8 cellular contexts compared by ENCODE assay signal in genomic region chr17:8189711-8190477, GRCh38. TPM values are rescaled to one million over a fixed set of nuclear protein-coding genes. Genes with fewer than 3 reads are reported as not detected.
DNase-seq lines count a peak whose midpoint lies in the region; ATAC-seq and TF ChIP-seq lines count a peak whose summit lies in the region.

Gene BORCS6, minus strand, starts transcription at chr17:8190180. Its CDS starts 40 bp downstream, at chr17:8190140.

- peak within 1 kb of the TSS; percentile 82 for H3K27ac Mint-ChIP-seq in activated naive CD4-positive, alpha-beta T cell treated with anti-CD3 and anti-CD28 coated beads for 36 hours

- POLR2A ChIA-PET in HEK293 (lab: Yijun Ruan, JAX): interaction anchor here (0.6 to 13.9 kb wide), 19 partner anchors 9 to 502 kb away, joined by 3 to 394 read pairs (median 4); partner anchors contain the start of genes AURKB, CTC1, SLC25A35 and TP53

- TF ChIP-seq EP300 in gastroesophageal sphincter (IDR thresholded peaks at IDR 0.05): no peak

- H3K36me3 ChIP-seq in HEK293 (ENCODE audit: control insufficient read depth in 2 of 2, insufficient read depth in 1 of 2, low read length in 2 of 2): no peaks in the 10 kb centered on the region
- H3K36me3 ChIP-seq in gastroesophageal sphincter: no peaks in the 10 kb centered on the region

- H3K27me3 ChIP-seq in gastroesophageal sphincter: no peaks in the 10 kb centered on the region

- H3K4me3 Mint-ChIP-seq in activated naive CD4-positive, alpha-beta T cell treated with anti-CD3 and anti-CD28 coated beads for 36 hours: no peak within 1 kb of the TSS

- peaks cover 7% of the 10 kb centered on the region for H3K4me1 Mint-ChIP-seq in activated naive CD4-positive, alpha-beta T cell treated with anti-CD3 and anti-CD28 coated beads for 36 hours (ENCODE audit: low read depth)

- H3K4me1 ChIP-seq in HEK293 (ENCODE audit: control insufficient read depth, insufficient read depth, low read length) (peaks cover 13% of the 10 kb centered on the region), gastroesophageal sphincter (peaks cover 6 to 65% (median 18%) of the 10 kb centered on the region in 3 donors)

- peak; percentile 67 to 71 for TF ChIP-seq POLR2A in gastroesophageal sphincter (IDR thresholded peaks at IDR 0.05)

- in situ Hi-C loops in SK-MEL-5 (cut with HindIII; ENCODE audit: low pct_unique_long_range_greater_than_20kb, low sequenced_read_pairs): no loop called here

- intact Hi-C loops in activated naive CD4-positive, alpha-beta T cell treated with anti-CD3 and anti-CD28 coated beads for 36 hours (cut with micrococcal nuclease): loop anchor here (1.0 to 5.0 kb wide), 2 partner anchors 10 to 303 kb away; partner anchors contain the start of gene CHD3

- H3K4me3 ChIP-seq in HEK293 (ENCODE audit: low read depth, low read length): peak within 1 kb of the TSS; percentile 75
- H3K4me3 ChIP-seq in gastroesophageal sphincter: peak within 1 kb of the TSS; percentile 77 to 78

- H3K9me3 ChIP-seq in HEK293 (ENCODE audit: control insufficient read depth, insufficient read depth, low read depth, low read length) (no peaks in the 10 kb centered on the region), gastroesophageal sphincter (no peaks in the 10 kb centered on the region)

- peak; percentile 88 for TF ChIP-seq CTCF in HEK293 (tag by site-specific recombination; IDR thresholded peaks at IDR 0.05)
- peak in 2 of 4 experiments; percentile 10 to 33 for TF ChIP-seq CTCF in gastroesophageal sphincter (IDR thresholded peaks at IDR 0.05)

- DNase-seq in GF-D8 (lab: John Stamatoyannopoulos, UW): peak; percentile 89
- peak; percentile 99 for DNase-seq in MV-4-11 (lab: John Stamatoyannopoulos, UW)
- DNase-seq in SK-MEL-5 (ENCODE audit: low read depth, low spot score): peak; percentile 99
- DNase-seq in activated naive CD4-positive, alpha-beta T cell treated with anti-CD3 and anti-CD28 coated beads for 36 hours: peak; percentile 98
- DNase-seq in nucleus accumbens (lab: John Stamatoyannopoulos, UW): peak; percentile 75 to 100 (median 98)

- H3K27ac ChIP-seq in HEK293 (ENCODE audit: extremely low read depth, low read depth, low read length) (peak within 1 kb of the TSS; percentile 75; the same call in 1 of the 2 replicates), gastroesophageal sphincter (peak within 1 kb of the TSS; percentile 86 to 98 (median 96)), temporal lobe (ENCODE audit: low read depth, low read length) (peak within 1 kb of the TSS; percentile 85)

- CTCF ChIA-PET in HEK293 (lab: Yijun Ruan, JAX): interaction anchor here (0.5 to 1.1 kb wide), 8 partner anchors 14 to 1178 kb away, joined by 3 to 5 read pairs (median 4); partner anchors contain the start of gene TMEM107
- CTCF ChIA-PET in activated naive CD4-positive, alpha-beta T cell treated with anti-CD3 and anti-CD28 coated beads for 36 hours (lab: Charles Lee): interaction anchor here (0.6 to 2.5 kb wide), 7 partner anchors 9 to 185 kb away, joined by 3 to 6 read pairs (median 4); partner anchors contain the start of gene RANGRF

- peak; percentile 83 for ATAC-seq in gastroesophageal sphincter

- no peaks in the 10 kb centered on the region for H3K27me3 Mint-ChIP-seq in activated naive CD4-positive, alpha-beta T cell treated with anti-CD3 and anti-CD28 coated beads for 36 hours (ENCODE audit: low read depth)

- H3K9me3 Mint-ChIP-seq in activated naive CD4-positive, alpha-beta T cell treated with anti-CD3 and anti-CD28 coated beads for 36 hours: no peaks in the 10 kb centered on the region

- H3K36me3 Mint-ChIP-seq in activated naive CD4-positive, alpha-beta T cell treated with anti-CD3 and anti-CD28 coated beads for 36 hours (ENCODE audit: low read depth): no peaks in the 10 kb centered on the region

- 0% methylated on average over 11 of the region's 70 CpGs; no CpG with 5 or more reads in 1 of the 2 donors for WGBS in gastroesophageal sphincter (ENCODE audit: low coverage in 1 of 2), 2 donors

TF ChIP-seq in HEK293, 187 proteins besides CTCF, POLR2A, EP300 and RAD21 (continues in another document):
- TF ChIP-seq ZFP41 (tag by site-specific recombination; IDR thresholded peaks at IDR 0.05; ENCODE audit: borderline replicate concordance): no peak
- no peak for TF ChIP-seq ZNF473 (tag by site-specific recombination; IDR thresholded peaks at IDR 0.05)
- no peak for TF ChIP-seq OVOL3 (tag by site-specific recombination; IDR thresholded peaks at IDR 0.05)
- TF ChIP-seq ZNF521 (tag by site-specific recombination; IDR thresholded peaks at IDR 0.05): no peak
- peak; percentile 66 for TF ChIP-seq ZSCAN30 (tag by site-specific recombination; IDR thresholded peaks at IDR 0.05)
- peak; percentile 97 for TF ChIP-seq PATZ1 (tag by site-specific recombination; IDR thresholded peaks at IDR 0.05)
- TF ChIP-seq ZNF2 (tag by site-specific recombination; IDR thresholded peaks at IDR 0.05): peak; percentile 56; the same call in 1 of the 2 replicates
- TF ChIP-seq ZNF266 (tag by site-specific recombination; IDR thresholded peaks at IDR 0.05; ENCODE audit: low read depth): no peak
- TF ChIP-seq ZNF350 (tag by site-specific recombination; IDR thresholded peaks at IDR 0.05): no peak
- TF ChIP-seq KLF17 (tag by site-specific recombination; IDR thresholded peaks at IDR 0.05): peak; percentile 85
- TF ChIP-seq ZNF549 (tag by site-specific recombination; IDR thresholded peaks at IDR 0.05): no peak
- 0 out of 2 replicates have a peak, but pooled peaks have one; percentile 15 for TF ChIP-seq ZBTB1 (tag by site-specific recombination; IDR thresholded peaks at IDR 0.05)
- TF ChIP-seq ZNF324 (tag by site-specific recombination; IDR thresholded peaks at IDR 0.05): 0 out of 2 replicates have a peak, but pooled peaks have one; percentile 50
- peak; percentile 63 for TF ChIP-seq ZNF366 (tag by site-specific recombination; conservative IDR thresholded peaks at IDR 0.05)
- no peak for TF ChIP-seq ZNF610 (tag by site-specific recombination; IDR thresholded peaks at IDR 0.05; ENCODE audit: borderline replicate concordance)
- TF ChIP-seq ZNF529 (tag by site-specific recombination; IDR thresholded peaks at IDR 0.05; ENCODE audit: insufficient replicate concordance): no peak
- no peak for TF ChIP-seq BCL6B (tag by site-specific recombination; IDR thresholded peaks at IDR 0.05)
- TF ChIP-seq WT1 (tag by site-specific recombination; IDR thresholded peaks at IDR 0.05): peak; percentile 69
- no peak for TF ChIP-seq ZNF174 (tag by site-specific recombination; IDR thresholded peaks at IDR 0.05)
- TF ChIP-seq INSM2 (tag by site-specific recombination; IDR thresholded peaks at IDR 0.05): no peak

RNA-seq across cellular contexts. Expression of gene BORCS6, which starts in this region (rescaled TPM):
- 8.4 and 12.3 TPM in 2 replicates for total RNA-seq in SK-MEL-5 (2014; rRNA removed; shearing (Covaris generic))
- 10.1 and 10.2 TPM in 2 replicates for polyA plus RNA-seq in SK-MEL-5 (2015; cell fraction: cytosol; rRNA removed)
- polyA plus RNA-seq in SK-MEL-5 (2015; cell fraction: nucleus; rRNA removed): 0.72 and 2.9 TPM in 2 replicates
- 1 to 10 TPM; 4.0 to 4.3 TPM for total RNA-seq in activated naive CD4-positive, alpha-beta T cell treated with anti-CD3 and anti-CD28 coated beads for 36 hours
- 10 to 100 TPM in 3 of 4 donors, 1 to 10 TPM in 1; 8.1 to 16.1 (median 12.4) TPM for total RNA-seq in gastroesophageal sphincter
- 4.2 TPM for total RNA-seq in temporal lobe

Comparison
In these comparisons a context has a peak if more than half of its experiments do, and no peak if none do; other contexts are left out.
1. Peak in every context shown above with its lines: DNase-seq, ATAC-seq, H3K4me3 ChIP-seq and H3K27ac ChIP-seq.